In the genomic region with DNA sequence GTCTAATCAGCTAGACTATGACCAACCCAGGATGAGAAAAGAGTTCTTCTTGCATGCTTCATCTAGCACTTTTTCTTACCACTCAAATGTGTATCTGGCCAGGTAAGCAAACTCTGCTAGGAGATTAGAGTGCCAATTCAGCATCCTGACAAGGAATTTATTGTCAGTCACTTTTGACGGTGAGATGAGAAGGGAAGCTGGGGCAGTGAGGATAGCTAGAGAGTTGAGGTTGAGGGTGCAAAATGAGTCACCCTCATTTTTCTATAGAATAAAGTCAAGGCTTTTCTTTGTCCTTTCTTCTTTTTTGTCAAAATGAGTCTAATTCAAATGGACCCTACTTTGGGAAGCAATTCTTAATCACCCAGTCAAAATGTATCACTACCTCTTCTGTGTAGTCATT, we compare ENCODE assay signal across 23 cellular contexts.
"Had no signal": no experiment of that assay in that cellular context is flagged by ENCODE, and none has a peak within 500 bp of the region (broad histone marks: within the 10 kb centered on the region; RNA-seq: fewer than 3 reads in every experiment).

No MANE protein-coding gene starts in this region.

- DNase-seq: activated B cell treated with CpG ODN at 0.5 μM for 24 hours; activated CD4-positive, alpha-beta T cell treated with anti-CD3 and anti-CD28 coated beads for 1 hour; activated CD8-positive, alpha-beta memory T cell treated with anti-CD3 and anti-CD28 coated beads, Interleukin-2, amount 50 U/mL, for 4 hours; activated gamma-delta T cell treated with Interleukin-2 at 50 U/mL for 16 hours; activated naive CD4-positive, alpha-beta T cell treated with anti-CD3 and anti-CD28 coated beads, Interleukin-2, amount 50 U/mL, for 16 hours; amygdala; IMR-90; Kasumi-1; KBM-7; NCI-H1105 treated with DMSO at 0.1 percent for 48 hours; NCI-H146; NCI-H187 treated with DMSO at 0.1 percent for 48 hours; NCI-H2081 treated with DMSO at 0.1 percent for 48 hours; NCI-H446; NCI-H524; SHP77; T1000 had no signal

- FAIRE-seq: astrocyte, RCC 7860, TTC549 had no signal

- H3K4me3 Mint-ChIP-seq: activated B cell treated with CpG ODN at 0.5 μM for 24 hours, brain had no signal

- H3K27me3 ChIP-seq: cardiac muscle cell, SJSA1 had no signal

- H3K9me3 ChIP-seq: SJSA1 had no signal

- H3K36me3 Mint-ChIP-seq: brain had no signal

- H3K27ac ChIP-seq: cardiac muscle cell, SJSA1 had no signal

- H3K4me1 Mint-ChIP-seq: activated B cell treated with CpG ODN at 0.5 μM for 24 hours had no signal

- H3K36me3 ChIP-seq: cardiac muscle cell, SJSA1 had no signal

- H3K27me3 Mint-ChIP-seq: activated B cell treated with CpG ODN at 0.5 μM for 24 hours, brain had no signal

- H3K27ac Mint-ChIP-seq: activated B cell treated with CpG ODN at 0.5 μM for 24 hours had no signal

- H3K4me3 ChIP-seq: cardiac muscle cell, SJSA1 had no signal
